12 cellular contexts compared by ENCODE assay signal in genomic region chr12:27123642-27124041, GRCh38. TPM values are rescaled to one million over a fixed set of nuclear protein-coding genes. Genes with fewer than 3 reads are reported as not detected.
A peak's percentile ranks its signal among the peaks of the same experiment; 100 is the strongest.
DNase-seq lines count a peak whose midpoint lies in the region; ATAC-seq, FAIRE-seq and TF ChIP-seq lines count a peak whose summit lies in the region.
"Had no signal": no experiment of that assay in that cellular context is flagged by ENCODE, and none has a peak within 500 bp of the region (broad histone marks: within the 10 kb centered on the region; RNA-seq: fewer than 3 reads in every experiment).

No MANE protein-coding gene starts in this region.

- H3K18ac ChIP-seq in H1 (ENCODE audit: extremely low read depth, low read length), result no peak overlapping the region

- TF ChIP-seq EP300 in H1 (IDR thresholded peaks at IDR 0.05; ENCODE audit: borderline replicate concordance in 1 of 2, low read depth in 2 of 2, low read length in 2 of 2), result no peak

- no peaks in the 10 kb centered on the region for H3K9me3 ChIP-seq in H1 (ENCODE audit: insufficient read depth in 2 of 2, low read depth in 1 of 2, low read length in 1 of 2)
- H3K9me3 ChIP-seq: gastrocnemius medialis, spleen had no signal

- no peak overlapping the region for H2AK5ac ChIP-seq in H1 (ENCODE audit: low read depth, low read length)

- intact Hi-C loops in dorsolateral prefrontal cortex (cut with DNase I), result no loop called here

- no peak overlapping the region for H4K8ac ChIP-seq in H1 (ENCODE audit: extremely low read depth, insufficient read depth, low read length)

- H3K27me3 ChIP-seq in H1 (replicated peaks in 1 of 4; ENCODE audit: control insufficient read depth in 3 of 4, extremely low read depth in 1 of 4, insufficient read depth in 3 of 4, low read length in 3 of 4) (no peaks in the 10 kb centered on the region), dorsolateral prefrontal cortex (no peaks in the 10 kb centered on the region)
- H3K27me3 ChIP-seq: gastrocnemius medialis, spleen had no signal

- no peaks in the 10 kb centered on the region for H4K20me1 ChIP-seq in H1 (replicated peaks in 1 of 2; ENCODE audit: control insufficient read depth in 1 of 2, insufficient read depth in 2 of 2, low read length in 2 of 2)

- no peak overlapping the region for H2BK15ac ChIP-seq in H1 (ENCODE audit: low read length)

- no peaks in the 10 kb centered on the region for H3K79me2 ChIP-seq in H1 (ENCODE audit: control insufficient read depth in 1 of 2, insufficient read depth in 2 of 2, low read length in 2 of 2)

- no peaks in the 10 kb centered on the region for H3K79me1 ChIP-seq in H1 (ENCODE audit: low read depth, low read length)

- H3K36me3 ChIP-seq in H1 (ENCODE audit: control insufficient read depth in 2 of 4, insufficient read depth in 4 of 4, low read length in 3 of 4), result no peaks in the 10 kb centered on the region
- H3K36me3 ChIP-seq: gastrocnemius medialis, spleen had no signal

- H3K23me2 ChIP-seq in H1 (ENCODE audit: low read depth, low read length), result no peaks in the 10 kb centered on the region

- H2BK5ac ChIP-seq in H1 (ENCODE audit: low read depth, low read length), result no peak overlapping the region

- H4K91ac ChIP-seq in H1 (replicated peaks; ENCODE audit: insufficient read length, low read length), result no peak overlapping the region

- POLR2A ChIA-PET in H1 (lab: Charles Lee; ENCODE audit: partially characterized antibody), result interaction anchor here (0.7 kb wide), 1 partner anchor 167 kb away, joined by 3 read pairs; no protein-coding TSS in a partner anchor

- no peak overlapping the region for H2AFZ ChIP-seq in H1 (ENCODE audit: low read length)

- H3K23ac ChIP-seq in H1 (ENCODE audit: insufficient read length), result no peak overlapping the region

- H3K4me3 ChIP-seq in H1 (ENCODE audit: extremely low read depth in 1 of 4, insufficient read depth in 2 of 4, low read depth in 3 of 4, low read length in 4 of 4), result no peak overlapping the region
- H3K4me3 ChIP-seq in dorsolateral prefrontal cortex, result no peak overlapping the region
- H3K4me3 ChIP-seq: gastrocnemius medialis, spleen had no signal

- H2BK20ac ChIP-seq in H1 (ENCODE audit: low read length), result no peak overlapping the region

- H3K27ac ChIP-seq in H1 (ENCODE audit: low read depth, low read length) (no peak overlapping the region), dorsolateral prefrontal cortex (no peak overlapping the region)
- H3K27ac ChIP-seq: gastrocnemius medialis, spleen had no signal

- no peak; a peak in 1 of 4 replicates for TF ChIP-seq CTCF in H1 (IDR thresholded peaks at IDR 0.05; ENCODE audit: control extremely low read depth in 1 of 3, insufficient read depth in 1 of 3, low read depth in 1 of 3, low read length in 3 of 3)
- peak in 15 of 56 donors; percentile 7 to 26 (median 17) for TF ChIP-seq CTCF in dorsolateral prefrontal cortex (IDR thresholded peaks at IDR 0.05 in 54 of 56, conservative IDR thresholded peaks at IDR 0.05 in 2 of 56; ENCODE audit: low read depth in 1 of 56, partially characterized antibody in 56 of 56)

- TF ChIP-seq RAD21 in H1 (IDR thresholded peaks at IDR 0.05 in 1 of 2, conservative IDR thresholded peaks at IDR 0.05 in 1 of 2; ENCODE audit: low read depth in 2 of 2, low read length in 2 of 2), result peak; percentile 13 to 33; a peak in 2 of 4 replicates

- no peaks in the 10 kb centered on the region; a peak in 1 of 7 replicates for H3K4me1 ChIP-seq in H1 (replicated peaks in 1 of 4; ENCODE audit: control insufficient read depth in 3 of 4, insufficient read depth in 4 of 4, low read length in 3 of 4)
- H3K4me1 ChIP-seq: gastrocnemius medialis, spleen had no signal

- no peak for TF ChIP-seq POLR2A in H1 (IDR thresholded peaks at IDR 0.05; ENCODE audit: control extremely low read depth in 1 of 2, low read depth in 2 of 2, low read length in 2 of 2)

- no peak overlapping the region for H3K9ac ChIP-seq in H1 (replicated peaks in 1 of 4; ENCODE audit: extremely low read depth in 1 of 4, low read depth in 3 of 4, low read length in 3 of 4)

- DNase-seq in NCI-H748 (lab: John Stamatoyannopoulos, UW; ENCODE audit: unreplicated experiment), result peak; percentile 4
- DNase-seq in NCI-H748 treated with DMSO at 0.1 percent for 48 hours (lab: John Stamatoyannopoulos, UW), result no peak
- peak; percentile 25 for DNase-seq in MV-4-11 (lab: John Stamatoyannopoulos, UW)
- no peak for DNase-seq in H1 (ENCODE audit: low read depth in 1 of 2, low spot score in 2 of 2)
- peak; percentile 26 for DNase-seq in renal cortical epithelial cell (ENCODE audit: low read depth)
- no peak for DNase-seq in dorsolateral prefrontal cortex
- no peak for DNase-seq in NCI-H2081 treated with DMSO at 0.1 percent for 48 hours (lab: John Stamatoyannopoulos, UW)
- DNase-seq: CD8-positive, alpha-beta T cell; gastrocnemius medialis; NCI-H1436; spleen had no signal

- no peak overlapping the region for H3K4ac ChIP-seq in H1 (replicated peaks; ENCODE audit: insufficient read length, low read depth, low read length)

- no peak for ATAC-seq in GM21619 (IDR thresholded peaks at IDR 0.05; ENCODE audit: unreplicated experiment)
- ATAC-seq: CD8-positive, alpha-beta T cell; gastrocnemius medialis had no signal

- WGBS in H1 (ENCODE audit: extremely low coverage in 1 of 2, insufficient coverage in 1 of 2, insufficient read length in 1 of 2, insufficient replicate concordance in 2 of 2, low coverage in 1 of 2, low lambda C conversion rate in 2 of 2, missing lambda C conversion rate in 1 of 2), 2 experiments, result 88% methylated on average over 3 of the region's 3 CpGs; no CpG with 5 or more reads in 1 of the 2 experiments

- H3K56ac ChIP-seq in H1 (replicated peaks; ENCODE audit: insufficient read length, low read depth, low read length), result no peak overlapping the region

- H2BK12ac ChIP-seq in H1 (ENCODE audit: low read depth, low read length), result no peak overlapping the region

- H3K4me2 ChIP-seq in H1 (ENCODE audit: insufficient read depth in 1 of 2, low read depth in 2 of 2, low read length in 2 of 2), result no peak overlapping the region

- H3K14ac ChIP-seq in H1 (ENCODE audit: insufficient read length), result no peak overlapping the region

- H4K5ac ChIP-seq in H1 (ENCODE audit: insufficient read length, low read depth, low read length), result no peak overlapping the region

- no peak overlapping the region for H2BK120ac ChIP-seq in H1 (replicated peaks; ENCODE audit: low read depth, low read length)

- CTCF ChIA-PET in H1 (lab: Charles Lee; ENCODE audit: partially characterized antibody), result interaction anchor here (0.6 to 1.6 kb wide), 8 partner anchors 13 to 238 kb away, joined by 3 to 6 read pairs (median 3); no protein-coding TSS in a partner anchor

- FAIRE-seq in H1 (lab: Jason Lieb, UNC), result no peak

TF ChIP-seq in H1, 55 proteins besides CTCF, POLR2A, EP300 and RAD21:
- TF ChIP-seq SUZ12 (IDR thresholded peaks at IDR 0.05; ENCODE audit: low read length) (no peak), TAF7 (optimal IDR thresholded peaks at IDR 0.05; ENCODE audit: borderline replicate concordance, low read depth, low read length) (no peak), SRF (IDR thresholded peaks at IDR 0.05; ENCODE audit: low read depth, low read length) (no peak), CREB1 (IDR thresholded peaks at IDR 0.05) (no peak), CHD2 (IDR thresholded peaks at IDR 0.05; ENCODE audit: low read length) (no peak), GTF2F1 (IDR thresholded peaks at IDR 0.05; ENCODE audit: borderline replicate concordance, low read depth, low read length) (no peak), GABPA (IDR thresholded peaks at IDR 0.05; ENCODE audit: borderline replicate concordance, insufficient read depth, low read length) (no peak), TEAD4 (IDR thresholded peaks at IDR 0.05; ENCODE audit: low read depth, low read length) (no peak), PHF8 (conservative IDR thresholded peaks at IDR 0.05; ENCODE audit: low read depth, low read length) (no peak), SP1 (IDR thresholded peaks at IDR 0.05; ENCODE audit: low read depth, low read length) (no peak), KDM4A (IDR thresholded peaks at IDR 0.05; ENCODE audit: low read depth, low read length, severe bottlenecking) (no peak)

RNA-seq across cellular contexts. Expression of gene C12orf71, which starts 41.3 kb away (rescaled TPM):
- total RNA-seq in H1 (2021; fragmentation: NEBNext Ultra II Directional; extraction: Animal tissue kit (Norgen Biotek cat#: 25700)), result not detected in 2 replicates
- not detected in 2 replicates for polyA plus RNA-seq in H1 (2011; rRNA removed)
- polyA plus RNA-seq in H1 (2011; cell fraction: cytosol; rRNA removed), result not detected
- polyA plus RNA-seq in H1 (2011; cell fraction: nucleus; rRNA removed), result not detected
- polyA plus RNA-seq in H1 (2012, experiment 1 of 2), result 0.27 TPM in 1 of 4 replicates, not detected in the others
- not detected for polyA plus RNA-seq in H1 (2012, experiment 2 of 2)
- polyA plus RNA-seq in H1 (2013, experiment 1 of 2), result not detected
- polyA plus RNA-seq in H1 (2013, experiment 2 of 2), result not detected
- not detected in 2 replicates for polyA minus RNA-seq in H1 (2011; rRNA and poly(A)+ RNA removed)
- not detected for polyA minus RNA-seq in H1 (2011; cell fraction: cytosol; rRNA and poly(A)+ RNA removed)
- polyA minus RNA-seq in H1 (2011; cell fraction: nucleus; rRNA and poly(A)+ RNA removed), result not detected
- not detected in 2 replicates for total RNA-seq in renal cortical epithelial cell
- under 1 TPM in 10 of 120 experiments, not detected in 110; 0.42 to 0.83 (median 0.60) TPM for total RNA-seq in dorsolateral prefrontal cortex
- total RNA-seq: CD8-positive, alpha-beta T cell; gastrocnemius medialis; spleen had no signal
- polyA plus RNA-seq: spleen had no signal

Comparison
In these comparisons a context has a peak if more than half of its experiments do, and no peak if none do; other contexts are left out.
1. DNase-seq: peak in NCI-H748 (single experiment), MV-4-11 (single experiment) and renal cortical epithelial cell (single experiment); none in NCI-H748 treated with DMSO at 0.1 percent for 48 hours (single experiment), H1 (0 of 2), dorsolateral prefrontal cortex (0 of 10) and NCI-H2081 treated with DMSO at 0.1 percent for 48 hours (single experiment).